In genomic region chr2:55111230-55111569, GRCh38 we compare ENCODE assay signal across 8 cellular contexts.
DNase-seq lines count a peak whose midpoint lies in the region; ATAC-seq and TF ChIP-seq lines count a peak whose summit lies in the region.

No MANE protein-coding gene starts in this region.

- no peak for TF ChIP-seq CTCF in lung (IDR thresholded peaks at IDR 0.05; ENCODE audit: control extremely low read depth, extremely low read depth)

- peak; percentile 24 for DNase-seq in amniotic epithelial cell (ENCODE audit: low read depth)
- no peak for DNase-seq in lung (ENCODE audit: low spot score)
- peak; percentile 61 for DNase-seq in superior temporal gyrus (ENCODE audit: extremely low spot score)
- DNase-seq in DMS79 (lab: John Stamatoyannopoulos, UW): no peak
- DNase-seq in NCI-H2171 treated with DMSO at 0.1 percent for 48 hours (lab: John Stamatoyannopoulos, UW): no peak
- DNase-seq in SW 1271 (lab: John Stamatoyannopoulos, UW): no peak
- no peak for DNase-seq in putamen (ENCODE audit: low spot score)

- H3K9me3 ChIP-seq in HUES6 (ENCODE audit: control insufficient read depth, insufficient read depth, low read depth, low read length) (no peaks in the 10 kb centered on the region), lung (ENCODE audit: control insufficient read depth in 2 of 2, insufficient read depth in 1 of 2, low read length in 1 of 2) (no peaks in the 10 kb centered on the region)

- H3K27ac ChIP-seq in HUES6 (ENCODE audit: low read depth, low read length) (peak overlapping the region; percentile 1; the same call in 1 of the 2 replicates), lung (ENCODE audit: low read depth in 1 of 2, low read length in 1 of 2) (peak overlapping the region; percentile 13 to 93)

- no peak for ATAC-seq in lung (ENCODE audit: insufficient read depth, low FRiP score)

- H3K36me3 ChIP-seq in HUES6 (ENCODE audit: control insufficient read depth, insufficient read depth, low read length): no peaks in the 10 kb centered on the region
- no peaks in the 10 kb centered on the region for H3K36me3 ChIP-seq in lung (ENCODE audit: control insufficient read depth in 2 of 2, insufficient read depth in 2 of 2, low read length in 2 of 2)

- no peaks in the 10 kb centered on the region for H3K27me3 ChIP-seq in HUES6 (ENCODE audit: control insufficient read depth, insufficient read depth, low read length)
- no peaks in the 10 kb centered on the region for H3K27me3 ChIP-seq in lung (ENCODE audit: control insufficient read depth, insufficient read depth)

- no peak overlapping the region for H3K4me3 ChIP-seq in HUES6 (ENCODE audit: low read depth, low read length)
- no peak overlapping the region for H3K4me3 ChIP-seq in lung

- H3K9ac ChIP-seq in HUES6 (ENCODE audit: low read length): peak overlapping the region; percentile 56

- H3K4me1 ChIP-seq in HUES6 (ENCODE audit: control insufficient read depth, insufficient read depth, low read length): peaks cover 21% of the 10 kb centered on the region
- peaks cover 4 to 15% of the 10 kb centered on the region in 2 donors for H3K4me1 ChIP-seq in lung (ENCODE audit: control insufficient read depth in 2 of 2, insufficient read depth in 2 of 2, low read length in 2 of 2)

- 70 to 85% methylated on average over 4 of the region's 4 CpGs for WGBS in lung, 2 donors

Comparison
In these comparisons a context has a peak if more than half of its experiments do, and no peak if none do; other contexts are left out.
1. DNase-seq: peak in amniotic epithelial cell (single experiment) and superior temporal gyrus (single experiment); none in lung (single experiment), DMS79 (single experiment), NCI-H2171 treated with DMSO at 0.1 percent for 48 hours (single experiment), SW 1271 (0 of 2) and putamen (single experiment).